In the genomic region with DNA sequence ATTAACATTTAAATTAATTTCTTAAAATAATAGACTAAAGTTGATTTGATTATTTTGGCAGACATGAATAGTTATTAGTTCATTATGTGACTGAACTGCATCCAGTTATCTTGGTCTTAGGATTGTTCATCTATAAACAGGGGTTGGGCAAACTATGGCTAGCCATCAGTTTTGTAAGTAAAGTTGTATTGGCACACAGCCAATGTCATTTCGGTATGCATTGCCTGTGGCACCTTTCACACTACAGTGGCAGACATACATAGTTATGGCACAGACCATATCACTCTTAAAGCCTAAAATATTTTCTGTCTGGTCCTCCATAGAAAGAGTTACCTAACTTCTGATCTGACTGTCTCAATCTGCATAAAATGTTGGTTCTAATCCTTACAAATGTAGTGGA, we compare ENCODE assay signal across 1 cellular context.
TF ChIP-seq lines count a peak whose summit lies in the region.

No MANE protein-coding gene starts in this region.

TF ChIP-seq in Ishikawa, 13 proteins besides CTCF, POLR2A, EP300 and RAD21 (continued from another document):
- TF ChIP-seq, protein P1, sequence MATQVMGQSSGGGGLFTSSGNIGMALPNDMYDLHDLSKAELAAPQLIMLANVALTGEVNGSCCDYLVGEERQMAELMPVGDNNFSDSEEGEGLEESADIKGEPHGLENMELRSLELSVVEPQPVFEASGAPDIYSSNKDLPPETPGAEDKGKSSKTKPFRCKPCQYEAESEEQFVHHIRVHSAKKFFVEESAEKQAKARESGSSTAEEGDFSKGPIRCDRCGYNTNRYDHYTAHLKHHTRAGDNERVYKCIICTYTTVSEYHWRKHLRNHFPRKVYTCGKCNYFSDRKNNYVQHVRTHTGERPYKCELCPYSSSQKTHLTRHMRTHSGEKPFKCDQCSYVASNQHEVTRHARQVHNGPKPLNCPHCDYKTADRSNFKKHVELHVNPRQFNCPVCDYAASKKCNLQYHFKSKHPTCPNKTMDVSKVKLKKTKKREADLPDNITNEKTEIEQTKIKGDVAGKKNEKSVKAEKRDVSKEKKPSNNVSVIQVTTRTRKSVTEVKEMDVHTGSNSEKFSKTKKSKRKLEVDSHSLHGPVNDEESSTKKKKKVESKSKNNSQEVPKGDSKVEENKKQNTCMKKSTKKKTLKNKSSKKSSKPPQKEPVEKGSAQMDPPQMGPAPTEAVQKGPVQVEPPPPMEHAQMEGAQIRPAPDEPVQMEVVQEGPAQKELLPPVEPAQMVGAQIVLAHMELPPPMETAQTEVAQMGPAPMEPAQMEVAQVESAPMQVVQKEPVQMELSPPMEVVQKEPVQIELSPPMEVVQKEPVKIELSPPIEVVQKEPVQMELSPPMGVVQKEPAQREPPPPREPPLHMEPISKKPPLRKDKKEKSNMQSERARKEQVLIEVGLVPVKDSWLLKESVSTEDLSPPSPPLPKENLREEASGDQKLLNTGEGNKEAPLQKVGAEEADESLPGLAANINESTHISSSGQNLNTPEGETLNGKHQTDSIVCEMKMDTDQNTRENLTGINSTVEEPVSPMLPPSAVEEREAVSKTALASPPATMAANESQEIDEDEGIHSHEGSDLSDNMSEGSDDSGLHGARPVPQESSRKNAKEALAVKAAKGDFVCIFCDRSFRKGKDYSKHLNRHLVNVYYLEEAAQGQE (IDR thresholded peaks at IDR 0.05; ENCODE audit: low read depth) = no peak
- TF ChIP-seq FOXM1 (IDR thresholded peaks at IDR 0.05; ENCODE audit: borderline replicate concordance, low read depth) = no peak
- peak; percentile 66 for TF ChIP-seq NFIC (IDR thresholded peaks at IDR 0.05)
- no peak for TF ChIP-seq TCF12 (IDR thresholded peaks at IDR 0.05; ENCODE audit: low read depth)
